20 cellular contexts compared by ENCODE assay signal in the genomic region with DNA sequence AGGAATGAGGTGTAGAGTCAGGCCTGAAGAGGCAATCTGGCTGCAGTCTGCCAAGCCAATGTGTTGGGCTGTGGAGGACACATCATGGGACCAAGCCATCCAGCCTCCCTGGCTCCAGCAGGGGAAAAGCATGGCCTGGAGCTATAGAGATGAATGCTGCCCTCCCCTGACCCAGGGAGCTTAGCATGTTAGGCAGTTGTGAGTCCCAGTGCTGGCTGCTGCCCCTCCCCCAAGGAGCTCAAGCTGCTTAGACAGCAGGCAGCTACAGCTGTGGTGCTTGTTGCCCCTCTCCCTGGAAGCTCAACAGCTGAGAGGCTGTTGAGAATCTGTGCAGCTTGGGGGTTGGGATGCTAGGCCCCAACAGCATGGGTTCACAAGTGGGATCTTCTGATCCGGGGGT.
"Had no signal": no experiment of that assay in that cellular context is flagged by ENCODE, and none has a peak within 500 bp of the region (broad histone marks: within the 10 kb centered on the region; RNA-seq: fewer than 3 reads in every experiment).

No MANE protein-coding gene starts in this region.

- ATAC-seq: activated CD8-positive, alpha-beta memory T cell treated with anti-CD3 and anti-CD28 coated beads, Interleukin-2, amount 10 ng/mL, durations not matched to agents 7 days and 5 days; effector memory CD8-positive, alpha-beta T cell; pancreas; right lobe of liver had no signal

- DNase-seq: activated B cell treated with CpG ODN at 0.5 μM for 24 hours; activated CD4-positive, alpha-beta memory T cell treated with anti-CD3 and anti-CD28 coated beads, Interleukin-2, amount 10 ng/mL, durations not matched to agents 7 days and 5 days; activated CD4-positive, alpha-beta T cell treated with anti-CD3 and anti-CD28 coated beads for 4 hours; activated CD8-positive, alpha-beta memory T cell treated with anti-CD3 and anti-CD28 coated beads, Interleukin-2, amount 10 ng/mL, durations not matched to agents 7 days and 5 days; amniotic stem cell; dermis blood vessel endothelial cell; effector memory CD8-positive, alpha-beta T cell; foreskin fibroblast; hypothalamus; kidney glomerular epithelial cell; left ventricle myocardium inferior; mammary epithelial cell; naive B cell; pancreas; right lobe of liver; stimulated activated CD4-positive, alpha-beta T cell treated with anti-CD3 and anti-CD28 coated beads, Interleukin-4, amount 100 ng/mL, for 1 hour; stomach; upper lobe of left lung had no signal

- H3K4me3 ChIP-seq: left ventricle myocardium inferior, pancreas, right lobe of liver, smooth muscle cell, stomach, thoracic aorta, upper lobe of left lung had no signal

- H3K27me3 ChIP-seq: pancreas, right lobe of liver, stomach, upper lobe of left lung had no signal

- H3K4me1 ChIP-seq: left ventricle myocardium inferior, pancreas, stomach, upper lobe of left lung had no signal

- H3K36me3 ChIP-seq: left ventricle myocardium inferior, pancreas, right lobe of liver, stomach, thoracic aorta, upper lobe of left lung had no signal

- H3K9me3 ChIP-seq: pancreas, right lobe of liver, thoracic aorta had no signal

- H3K27ac ChIP-seq: left ventricle myocardium inferior, pancreas, right lobe of liver, stomach, thoracic aorta, upper lobe of left lung had no signal
